ENCODE assay signal across 18 cellular contexts in the genomic region with DNA sequence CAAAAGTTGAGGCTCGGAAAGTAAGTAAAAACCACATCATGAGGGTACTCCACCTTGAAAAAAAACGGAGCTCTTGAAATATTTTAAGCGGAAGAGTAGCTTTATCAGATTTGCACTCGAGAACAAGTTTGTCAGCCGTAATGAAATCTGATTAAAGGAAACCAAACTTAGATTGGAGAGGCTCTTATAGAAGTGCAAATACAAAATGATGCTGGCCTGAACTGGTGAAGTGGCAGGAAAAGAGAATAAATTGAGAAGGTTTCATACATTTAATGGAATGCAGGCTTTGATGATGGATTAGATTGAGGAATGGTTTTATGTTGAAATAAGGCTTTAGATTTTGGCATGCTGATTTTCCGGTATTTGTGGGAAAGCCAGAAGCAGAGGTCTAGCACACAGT.
DNase-seq lines count a peak whose midpoint lies in the region; ATAC-seq and TF ChIP-seq lines count a peak whose summit lies in the region.
"Had no signal": no experiment of that assay in that cellular context is flagged by ENCODE, and none has a peak within 500 bp of the region (broad histone marks: within the 10 kb centered on the region; RNA-seq: fewer than 3 reads in every experiment).

No MANE protein-coding gene starts in this region.

- no peaks in the 10 kb centered on the region for H3K36me3 ChIP-seq in lower lobe of right lung
- no peaks in the 10 kb centered on the region for H3K36me3 ChIP-seq in upper lobe of right lung
- H3K36me3 ChIP-seq: BE2C, BLaER1 had no signal

- TF ChIP-seq CTCF in lower lobe of right lung (IDR thresholded peaks at IDR 0.05) (no peak), upper lobe of right lung (IDR thresholded peaks at IDR 0.05) (no peak)

- intact Hi-C loops in lower lobe of right lung (cut with DNase I), result no loop called here
- intact Hi-C loops in upper lobe of right lung (cut with DNase I), result no loop called here

- no peak overlapping the region for H3K27ac ChIP-seq in lower lobe of right lung
- H3K27ac ChIP-seq in upper lobe of right lung, result no peak overlapping the region
- H3K27ac ChIP-seq: BLaER1 had no signal

- DNase-seq in DMS79 (lab: John Stamatoyannopoulos, UW) (peak; percentile 37), DMS79 treated with DMSO at 0.1 percent for 48 hours (lab: John Stamatoyannopoulos, UW) (peak; percentile 63), lower lobe of right lung (no peak), upper lobe of right lung (no peak), T-helper 1 cell (no peak)
- DNase-seq: 8988T; ACHN; BE2C; C1 segment of cervical spinal cord; CD4-positive, alpha-beta memory T cell; CD4-positive, CD25-positive, alpha-beta regulatory T cell; CD8-positive, alpha-beta memory T cell; COR-L47; DMS 273 treated with DMSO at 0.1 percent for 48 hours; GF-D8 had no signal

- H3K4me1 ChIP-seq in lower lobe of right lung (peaks cover 3% of the 10 kb centered on the region), upper lobe of right lung (no peaks in the 10 kb centered on the region)
- H3K4me1 ChIP-seq: BE2C had no signal

- ATAC-seq in lower lobe of right lung (peak; percentile 77 to 93), upper lobe of right lung (peak; percentile 76), GM18861 (IDR thresholded peaks at IDR 0.05; ENCODE audit: unreplicated experiment) (no peak), GM21723 (IDR thresholded peaks at IDR 0.05; ENCODE audit: unreplicated experiment) (no peak)

- H3K27me3 ChIP-seq in lower lobe of right lung (ENCODE audit: low read depth) (no peaks in the 10 kb centered on the region), upper lobe of right lung (no peaks in the 10 kb centered on the region)
- H3K27me3 ChIP-seq: BE2C, BLaER1 had no signal

- H3K9me3 ChIP-seq in lower lobe of right lung, result no peaks in the 10 kb centered on the region
- H3K9me3 ChIP-seq in upper lobe of right lung, result no peaks in the 10 kb centered on the region
- H3K9me3 ChIP-seq: BE2C, BLaER1 had no signal

- no peak overlapping the region for H3K4me3 ChIP-seq in lower lobe of right lung
- no peak overlapping the region for H3K4me3 ChIP-seq in upper lobe of right lung
- H3K4me3 ChIP-seq: BLaER1 had no signal

Comparison
In these comparisons a context has a peak if more than half of its experiments do, and no peak if none do; other contexts are left out.
1. DNase-seq: peak in DMS79 (single experiment) and DMS79 treated with DMSO at 0.1 percent for 48 hours (single experiment); none in lower lobe of right lung (single experiment), upper lobe of right lung (single experiment) and T-helper 1 cell (0 of 5).
2. ATAC-seq: peak in lower lobe of right lung (2 of 2) and upper lobe of right lung (single experiment); none in GM18861 (single experiment) and GM21723 (single experiment).